Comparison of ENCODE assay signal across 8 cellular contexts in the genomic region with DNA sequence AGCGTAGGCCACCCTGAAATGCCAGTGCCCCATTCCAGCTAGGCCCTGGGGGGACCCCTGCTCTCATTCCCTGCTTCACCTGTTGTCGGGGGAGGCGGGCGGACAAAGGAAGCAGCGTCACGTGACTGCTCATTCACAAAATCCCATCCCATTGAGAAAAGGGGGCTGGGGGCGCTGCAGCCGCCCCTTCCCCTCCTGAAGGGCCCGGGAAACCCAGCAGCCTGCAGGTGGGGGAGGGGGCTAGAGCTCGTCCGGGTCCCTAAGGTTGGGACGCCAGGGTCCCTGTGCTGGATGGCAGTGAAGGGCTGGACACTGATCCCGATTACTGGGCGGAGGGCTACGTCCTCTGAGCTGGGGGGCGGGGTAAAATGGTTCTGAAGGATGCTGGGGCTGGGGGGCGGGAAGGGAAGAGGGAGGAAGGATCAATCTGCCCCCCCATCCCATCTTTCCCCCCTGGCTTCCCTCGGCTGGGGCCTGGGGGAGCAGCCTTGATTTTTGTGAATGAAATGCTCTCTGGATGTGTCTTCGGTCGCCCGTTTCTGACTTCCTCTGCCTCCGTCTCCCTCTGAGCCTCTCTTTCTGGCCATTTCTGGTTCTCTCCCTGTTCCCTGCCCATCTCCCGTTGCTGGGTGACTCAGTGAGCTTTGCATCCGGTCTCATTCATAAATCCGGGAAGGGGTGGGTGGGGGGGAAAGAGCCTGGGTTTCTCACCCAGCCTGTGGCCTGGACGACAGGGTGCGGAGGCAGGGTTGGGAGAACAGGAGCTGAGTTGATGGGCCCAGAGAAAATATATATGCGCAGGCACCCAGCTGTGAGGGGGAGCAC. TPM values are rescaled to one million over a fixed set of nuclear protein-coding genes. Genes with fewer than 3 reads are reported as not detected.
DNase-seq lines count a peak whose midpoint lies in the region; ATAC-seq, FAIRE-seq and TF ChIP-seq lines count a peak whose summit lies in the region.

No MANE protein-coding gene starts in this region.

- no peak for TF ChIP-seq CTCF in A549 (IDR thresholded peaks at IDR 0.05)

- peaks cover 42% of the 10 kb centered on the region for H3K4me1 ChIP-seq in A549
- no peaks in the 10 kb centered on the region for H3K4me1 ChIP-seq in rectal smooth muscle tissue (ENCODE audit: control insufficient read depth, insufficient read depth, low read length)

- DNase-seq in A549 (ENCODE audit: low read depth in 1 of 2, low spot score in 1 of 2) (peak; percentile 53 to 80), T1000 (lab: John Stamatoyannopoulos, UW) (peak; percentile 36), fibroblast of the conjunctiva (ENCODE audit: low read depth) (peak; percentile 40), germinal center (ENCODE audit: low spot score) (no peak)

- no peaks in the 10 kb centered on the region for H3K9me3 ChIP-seq in A549

- FAIRE-seq in A549 (lab: Jason Lieb, UNC) = no peak

- ATAC-seq in A549 (no peak), HG03342 (IDR thresholded peaks at IDR 0.05; ENCODE audit: unreplicated experiment) (no peak), HG03280 (IDR thresholded peaks at IDR 0.05; ENCODE audit: unreplicated experiment) (no peak)

- no peak for TF ChIP-seq RAD21 in A549 (conservative IDR thresholded peaks at IDR 0.05 in 1 of 2, IDR thresholded peaks at IDR 0.05 in 1 of 2)

- peaks cover 13% of the 10 kb centered on the region for H3K27me3 ChIP-seq in rectal smooth muscle tissue (ENCODE audit: control insufficient read depth, insufficient read depth, low read length)

- TF ChIP-seq EP300 in A549 (IDR thresholded peaks at IDR 0.05) = no peak

- CTCF ChIA-PET in A549 (lab: Yijun Ruan, JAX) = interaction anchor here (0.9 to 12.4 kb wide), 11 partner anchors 11 to 541 kb away, joined by 3 to 254 read pairs (median 4); a partner anchor contains a TSS

- POLR2A ChIA-PET in A549 (lab: Yijun Ruan, JAX) = interaction anchor here (0.9 to 3.4 kb wide), 4 partner anchors 10 to 14 kb away, joined by 3 to 89 read pairs (median 6); a partner anchor contains a TSS

- H3K4me2 ChIP-seq in A549 = peak overlapping the region; percentile 86

- WGBS in A549 (ENCODE audit: missing lambda C conversion rate) = 36% methylated on average over 28 of the region's 28 CpGs

- H3K36me3 ChIP-seq in rectal smooth muscle tissue (ENCODE audit: control insufficient read depth, insufficient read depth, low read length) = no peaks in the 10 kb centered on the region

- TF ChIP-seq POLR2A in A549 (IDR thresholded peaks at IDR 0.05; ENCODE audit: low read length) = no peak

- no peak overlapping the region for H3K9ac ChIP-seq in rectal smooth muscle tissue (ENCODE audit: low read length)

- peak overlapping the region; percentile 61 for H3K4me3 ChIP-seq in A549
- H3K4me3 ChIP-seq in GM08714 (ENCODE audit: low read length) = peak overlapping the region; percentile 7; the same call in 1 of the 2 replicates
- peak overlapping the region; percentile 26 for H3K4me3 ChIP-seq in rectal smooth muscle tissue (ENCODE audit: low read length)

- H3K27ac ChIP-seq in A549 (peak overlapping the region; percentile 71 to 90), rectal smooth muscle tissue (ENCODE audit: low read depth, low read length) (no peak overlapping the region)

TF ChIP-seq in A549, 52 proteins besides CTCF, POLR2A, EP300 and RAD21:
- TF ChIP-seq TP53 (CRISPR knock-in tag; IDR thresholded peaks at IDR 0.05) (0 out of 2 replicates have a peak, but pooled peaks have one; percentile 48), FOSB (CRISPR knock-in tag; IDR thresholded peaks at IDR 0.05) (no peak)
- TF ChIP-seq, protein P1, sequence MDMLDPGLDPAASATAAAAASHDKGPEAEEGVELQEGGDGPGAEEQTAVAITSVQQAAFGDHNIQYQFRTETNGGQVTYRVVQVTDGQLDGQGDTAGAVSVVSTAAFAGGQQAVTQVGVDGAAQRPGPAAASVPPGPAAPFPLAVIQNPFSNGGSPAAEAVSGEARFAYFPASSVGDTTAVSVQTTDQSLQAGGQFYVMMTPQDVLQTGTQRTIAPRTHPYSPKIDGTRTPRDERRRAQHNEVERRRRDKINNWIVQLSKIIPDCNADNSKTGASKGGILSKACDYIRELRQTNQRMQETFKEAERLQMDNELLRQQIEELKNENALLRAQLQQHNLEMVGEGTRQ (IDR thresholded peaks at IDR 0.05) = peak; percentile 85
TF ChIP-seq in A549: peak in this region for 2.

RNA-seq across cellular contexts. Expression of a gene that starts 0.8 kb away (rescaled TPM):
- 3.0 and 3.5 TPM in 2 replicates for polyA plus RNA-seq in A549 (2011; rRNA removed)
- polyA plus RNA-seq in A549 (2012; cell fraction: cytosol; rRNA removed) = 2.3 and 2.6 TPM in 2 replicates
- polyA plus RNA-seq in A549 (2012; cell fraction: nucleus; rRNA removed) = 11.1 and 12.9 TPM in 2 replicates
- polyA plus RNA-seq in A549 (2017; fragmentation: RNase III; extraction: RNeasy Plus Mini Kit Qiagen cat#74134 plus additional on column Dnase treatment) = 2.6 to 3.6 TPM (median 2.8 TPM) in 3 replicates
- 4.0 and 8.1 TPM in 2 replicates for polyA minus RNA-seq in A549 (2011; rRNA and poly(A)+ RNA removed)

RNA-seq across cellular contexts. Expression of a gene that starts 1.5 kb away (rescaled TPM):
- not detected in 2 replicates for polyA plus RNA-seq in A549 (2011; rRNA removed)
- 0.08 and 0.22 TPM in 2 replicates for polyA plus RNA-seq in A549 (2012; cell fraction: cytosol; rRNA removed)
- polyA plus RNA-seq in A549 (2012; cell fraction: nucleus; rRNA removed) = 0.11 and 0.23 TPM in 2 replicates
- polyA plus RNA-seq in A549 (2017; fragmentation: RNase III; extraction: RNeasy Plus Mini Kit Qiagen cat#74134 plus additional on column Dnase treatment) = 0.33 to 0.66 TPM (median 0.46 TPM) in 3 replicates
- not detected in 2 replicates for polyA minus RNA-seq in A549 (2011; rRNA and poly(A)+ RNA removed)

RNA-seq across cellular contexts. Expression of a gene that starts 13.6 kb away (rescaled TPM):
- polyA plus RNA-seq in A549 (2011; rRNA removed) (12.8 and 13.8 TPM in 2 replicates), A549 (2017; fragmentation: RNase III; extraction: RNeasy Plus Mini Kit Qiagen cat#74134 plus additional on column Dnase treatment) (19.5 to 20.4 TPM (median 20.1 TPM) in 3 replicates)
- polyA plus RNA-seq in A549 (2012; cell fraction: cytosol; rRNA removed) = 36.5 and 42.2 TPM in 2 replicates
- polyA plus RNA-seq in A549 (2012; cell fraction: nucleus; rRNA removed) = 70.9 and 89.2 TPM in 2 replicates
- polyA minus RNA-seq in A549 (2011; rRNA and poly(A)+ RNA removed) = 7.9 and 13.8 TPM in 2 replicates

RNA-seq across cellular contexts. Expression of a gene that starts 14.9 kb away (rescaled TPM):
- polyA plus RNA-seq in A549 (2011; rRNA removed) (437 and 469 TPM in 2 replicates), A549 (2017; fragmentation: RNase III; extraction: RNeasy Plus Mini Kit Qiagen cat#74134 plus additional on column Dnase treatment) (456 to 462 TPM (median 458 TPM) in 3 replicates)
- polyA plus RNA-seq in A549 (2012; cell fraction: cytosol; rRNA removed) = 941 and 1,147 TPM in 2 replicates
- polyA plus RNA-seq in A549 (2012; cell fraction: nucleus; rRNA removed) = 541 and 764 TPM in 2 replicates
- polyA minus RNA-seq in A549 (2011; rRNA and poly(A)+ RNA removed) = 402 and 496 TPM in 2 replicates

RNA-seq across cellular contexts. Expression of a gene that starts 36.7 kb away (rescaled TPM):
- 0.13 and 0.22 TPM in 2 replicates for polyA plus RNA-seq in A549 (2011; rRNA removed)
- polyA plus RNA-seq in A549 (2012; cell fraction: cytosol; rRNA removed) = 0.13 and 0.18 TPM in 2 replicates
- 0.04 and 0.10 TPM in 2 replicates for polyA plus RNA-seq in A549 (2012; cell fraction: nucleus; rRNA removed)
- 0.09 to 0.30 TPM (median 0.18 TPM) in 3 replicates for polyA plus RNA-seq in A549 (2017; fragmentation: RNase III; extraction: RNeasy Plus Mini Kit Qiagen cat#74134 plus additional on column Dnase treatment)
- polyA minus RNA-seq in A549 (2011; rRNA and poly(A)+ RNA removed) = 0.12 TPM in 1 of 2 replicates, not detected in the other

Comparison
In these comparisons a context has a peak if more than half of its experiments do, and no peak if none do; other contexts are left out.
1. H3K4me3 ChIP-seq: peak in every context shown above with its lines; median percentile 61 in A549; 26 in rectal smooth muscle tissue; 7 in GM08714.